ENCODE assay signal across 8 cellular contexts in the genomic region with DNA sequence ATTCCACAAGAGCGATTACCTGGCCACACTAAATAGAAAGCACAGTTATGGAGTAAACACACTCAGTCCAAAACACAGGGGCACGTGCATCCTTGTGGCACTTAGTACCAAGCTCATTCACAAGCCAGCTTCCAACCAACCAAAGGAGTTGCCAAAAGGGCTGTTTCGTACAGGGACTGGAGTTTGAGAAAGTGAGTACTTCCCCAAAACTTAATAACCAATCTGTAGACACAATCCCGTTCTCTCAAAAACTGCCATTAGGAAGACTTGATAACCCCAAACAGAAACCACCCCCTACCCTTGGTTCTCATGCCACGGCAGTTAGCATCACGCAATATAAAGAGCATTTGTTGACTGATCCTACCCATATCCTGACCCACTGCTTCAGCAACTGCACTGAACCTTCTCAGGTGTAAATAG.
A peak's percentile ranks its signal among the peaks of the same experiment; 100 is the strongest.
DNase-seq lines count a peak whose midpoint lies in the region; TF ChIP-seq lines count a peak whose summit lies in the region.

No MANE protein-coding gene starts in this region.

- peak overlapping the region; percentile 61 for H3K4me3 Mint-ChIP-seq in endodermal cell

- DNase-seq in A673 (ENCODE audit: low spot score) (peak; percentile 37), GM20000 (ENCODE audit: low spot score) (peak; percentile 33), Peyer's patch (no peak), endodermal cell (no peak), cerebellum (ENCODE audit: low spot score) (no peak), COLO829 (ENCODE audit: low spot score) (no peak), NCI-H1417 treated with DMSO at 0.1 percent for 48 hours (lab: John Stamatoyannopoulos, UW) (no peak)

- H3K27ac ChIP-seq in A673 (ENCODE audit: low read depth, low read length, poor library complexity, severe bottlenecking) (no peak overlapping the region), Peyer's patch (peak overlapping the region; percentile 39 to 88 (median 78)), endodermal cell (ENCODE audit: low read depth, low read length) (no peak overlapping the region)

- BruUV-seq in A673 (replicated peaks; lab: Mats Ljungman, UMichigan), result no TSS peak

- POLR2A ChIA-PET in A673 (lab: Charles Lee; ENCODE audit: low non-redundant PET), result no interaction called here

- H3K4me1 ChIP-seq in A673 (ENCODE audit: insufficient read depth, low read length, poor library complexity, severe bottlenecking), result peaks cover 3% of the 10 kb centered on the region
- H3K4me1 ChIP-seq in Peyer's patch, result peaks cover 0 to 39% (median 4%) of the 10 kb centered on the region in 4 donors
- H3K4me1 ChIP-seq in endodermal cell (ENCODE audit: control insufficient read depth, insufficient read depth, low read length), result no peaks in the 10 kb centered on the region
- H3K4me1 ChIP-seq in mucosa of stomach (ENCODE audit: control insufficient read depth, insufficient read depth, low read length), result peaks cover 8% of the 10 kb centered on the region

- peak overlapping the region; percentile 77 for H3K27ac Mint-ChIP-seq in endodermal cell

- no peaks in the 10 kb centered on the region for H3K9me3 Mint-ChIP-seq in endodermal cell

- no peak for TF ChIP-seq POLR2A in Peyer's patch (IDR thresholded peaks at IDR 0.05)

- no peaks in the 10 kb centered on the region for H3K36me3 Mint-ChIP-seq in endodermal cell (ENCODE audit: low read depth)

- no peaks in the 10 kb centered on the region for H3K9me3 ChIP-seq in A673 (ENCODE audit: low read depth, low read length, poor library complexity, severe bottlenecking)
- H3K9me3 ChIP-seq in Peyer's patch, result no peaks in the 10 kb centered on the region
- no peaks in the 10 kb centered on the region for H3K9me3 ChIP-seq in endodermal cell (ENCODE audit: control insufficient read depth, low read length)
- H3K9me3 ChIP-seq in mucosa of stomach (ENCODE audit: control insufficient read depth, low read length), result no peaks in the 10 kb centered on the region

- H3K4me3 ChIP-seq in A673 (ENCODE audit: low read depth, low read length, poor library complexity, severe bottlenecking), result peak overlapping the region; percentile 71
- peak overlapping the region; percentile 55 to 88 (median 68) for H3K4me3 ChIP-seq in Peyer's patch
- H3K4me3 ChIP-seq in endodermal cell (ENCODE audit: low read length), result peak overlapping the region; percentile 88
- peak overlapping the region; percentile 26 for H3K4me3 ChIP-seq in mucosa of stomach (ENCODE audit: low read length)

- H3K27me3 ChIP-seq in A673 (replicated peaks; ENCODE audit: insufficient read depth, low read depth, low read length, poor library complexity) (no peaks in the 10 kb centered on the region), Peyer's patch (no peaks in the 10 kb centered on the region), endodermal cell (ENCODE audit: control insufficient read depth, insufficient read depth, low read length, poor library complexity, severe bottlenecking) (no peaks in the 10 kb centered on the region), mucosa of stomach (ENCODE audit: control insufficient read depth, insufficient read depth, low read length) (no peaks in the 10 kb centered on the region)

- peaks cover 20% of the 10 kb centered on the region for H3K4me1 Mint-ChIP-seq in endodermal cell

- H3K9ac ChIP-seq in endodermal cell (ENCODE audit: extremely low read depth, low read length, poor library complexity, severe bottlenecking), result peak overlapping the region; percentile 55
- H3K9ac ChIP-seq in mucosa of stomach (ENCODE audit: low read length), result peak overlapping the region; percentile 59

- H3K27me3 Mint-ChIP-seq in endodermal cell (ENCODE audit: insufficient read depth), result peaks cover 6% of the 10 kb centered on the region

- TF ChIP-seq CTCF in A673 (conservative IDR thresholded peaks at IDR 0.05; ENCODE audit: low read depth, low read length) (no peak), GM20000 (IDR thresholded peaks at IDR 0.05; ENCODE audit: extremely low read depth, missing control alignments) (no peak), Peyer's patch (IDR thresholded peaks at IDR 0.05) (no peak), endodermal cell (conservative IDR thresholded peaks at IDR 0.05) (no peak)

- 62 to 73% methylated on average over 2 to 6 of the region's 6 CpGs for WGBS in endodermal cell (ENCODE audit: insufficient coverage in 1 of 2, insufficient read length in 1 of 2), 2 experiments

- intact Hi-C loops in A673 (cut with micrococcal nuclease; ENCODE audit: unreplicated experiment), result loop anchor here (5.0 kb wide), 1 partner anchor 205 kb away; a partner anchor contains a TSS

- CTCF ChIA-PET in A673 (lab: Charles Lee), result no interaction called here

- H3K36me3 ChIP-seq in A673 (ENCODE audit: insufficient read depth, low read length, poor library complexity, severe bottlenecking), result no peaks in the 10 kb centered on the region
- no peaks in the 10 kb centered on the region for H3K36me3 ChIP-seq in Peyer's patch
- no peaks in the 10 kb centered on the region for H3K36me3 ChIP-seq in endodermal cell (ENCODE audit: control insufficient read depth, insufficient read depth, low read length)
- H3K36me3 ChIP-seq in mucosa of stomach (ENCODE audit: control insufficient read depth, insufficient read depth, low read length), result no peaks in the 10 kb centered on the region

Comparison
In these comparisons a context has a peak if more than half of its experiments do, and no peak if none do; other contexts are left out.
1. DNase-seq: peak in A673 (single experiment) and GM20000 (single experiment); none in Peyer's patch (0 of 3), endodermal cell (single experiment), cerebellum (single experiment), COLO829 (single experiment) and NCI-H1417 treated with DMSO at 0.1 percent for 48 hours (single experiment).
2. H3K27ac ChIP-seq: peak in Peyer's patch (4 of 4); none in A673 (single experiment) and endodermal cell (single experiment).
3. H3K4me3 ChIP-seq: peak in every context shown above with its lines; median percentile 88 in endodermal cell; 71 in A673; 68 in Peyer's patch; 26 in mucosa of stomach.